Comparison of ENCODE assay signal across 27 cellular contexts in genomic region chr1:55980574-55980973, GRCh38.
"Had no signal": no experiment of that assay in that cellular context is flagged by ENCODE, and none has a peak within 500 bp of the region (broad histone marks: within the 10 kb centered on the region; RNA-seq: fewer than 3 reads in every experiment).

No MANE protein-coding gene starts in this region.

- H3K4me1 ChIP-seq: breast epithelium, parathyroid adenoma, psoas muscle, right atrium auricular region, spleen, suprapubic skin had no signal

- H3K27me3 ChIP-seq: breast epithelium, right atrium auricular region, spleen, suprapubic skin, tibial artery had no signal

- H3K27ac ChIP-seq: breast epithelium, parathyroid adenoma, psoas muscle, right atrium auricular region, spleen, suprapubic skin, tibial artery had no signal

- H3K79me2 ChIP-seq: parathyroid adenoma had no signal

- H2AFZ ChIP-seq: parathyroid adenoma had no signal

- ATAC-seq: esophagus mucosa; left colon; naive thymus-derived CD4-positive, alpha-beta T cell; psoas muscle had no signal

- H3K9me3 ChIP-seq: suprapubic skin had no signal

- FAIRE-seq: kidney had no signal

- DNase-seq: activated CD4-positive, alpha-beta memory T cell treated with anti-CD3 and anti-CD28 coated beads, Interleukin-2, amount 10 ng/mL, durations not matched to agents 7 days and 5 days; activated CD4-positive, alpha-beta T cell treated with anti-CD3 and anti-CD28 coated beads, Interleukin-2, amount 10 ng/mL, durations not matched to agents 7 days and 5 days; activated CD4-positive, CD25-positive, alpha-beta regulatory T cell treated with anti-CD3 and anti-CD28 coated beads, Interleukin-2, amount 50 U/mL, for 72 hours; activated CD8-positive, alpha-beta memory T cell treated with anti-CD3 and anti-CD28 coated beads, Interleukin-2, amount 50 U/mL, for 48 hours; activated gamma-delta T cell; activated naive CD4-positive, alpha-beta T cell treated with anti-CD3 and anti-CD28 coated beads, Interleukin-2, amount 10 ng/mL, durations not matched to agents 7 days and 5 days; activated naive CD8-positive, alpha-beta T cell treated with anti-CD3 and anti-CD28 coated beads, Interleukin-2, amount 10 ng/mL, durations not matched to agents 7 days and 5 days; activated T-cell treated with anti-CD3 and anti-CD28 coated beads, Interleukin-2, amount 50 U/mL, for 24 hours; amygdala; central memory CD4-positive, alpha-beta T cell; endodermal cell; head of caudate nucleus; hippocampal formation; kidney; left colon; midbrain; naive thymus-derived CD4-positive, alpha-beta T cell; psoas muscle; spleen; stimulated activated naive CD4-positive, alpha-beta T cell; T-helper 2 cell; tibial artery had no signal

- H3K9ac ChIP-seq: parathyroid adenoma had no signal

- H3K36me3 ChIP-seq: right atrium auricular region, spleen, suprapubic skin, tibial artery had no signal

- H3K4me3 ChIP-seq: breast epithelium, psoas muscle, right atrium auricular region, spleen, suprapubic skin, tibial artery had no signal
